In the genomic region with DNA sequence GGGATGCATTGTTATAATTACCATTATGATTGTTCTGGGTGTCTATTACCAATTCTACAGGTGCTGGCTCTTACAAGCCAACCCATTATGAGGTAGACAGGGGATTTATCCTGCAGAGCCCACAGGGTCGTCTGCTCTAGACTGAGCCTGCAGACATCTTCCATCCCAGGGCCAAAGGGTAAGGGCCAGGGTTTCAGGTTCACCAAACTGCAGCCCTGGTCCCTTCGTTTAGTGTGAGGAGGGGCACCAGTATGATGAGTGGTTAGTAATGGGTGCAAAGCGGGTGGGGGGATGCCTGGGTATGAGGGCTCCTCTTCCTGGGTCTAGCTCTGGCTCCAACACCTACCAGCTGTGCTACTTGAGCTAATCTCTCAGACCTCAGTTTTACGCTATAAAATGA, we compare ENCODE assay signal across 19 cellular contexts. TPM values are rescaled to one million over a fixed set of nuclear protein-coding genes. Genes with fewer than 3 reads are reported as not detected.
DNase-seq lines count a peak whose midpoint lies in the region; ATAC-seq and TF ChIP-seq lines count a peak whose summit lies in the region.
"Had no signal": no experiment of that assay in that cellular context is flagged by ENCODE, and none has a peak within 500 bp of the region (broad histone marks: within the 10 kb centered on the region; RNA-seq: fewer than 3 reads in every experiment).

No MANE protein-coding gene starts in this region.

- H3K79me2 ChIP-seq in neural progenitor cell (ENCODE audit: low read depth) (no peaks in the 10 kb centered on the region), OCI-LY7 (ENCODE audit: insufficient read depth, low read depth, low read length) (no peaks in the 10 kb centered on the region)

- H3K4me1 ChIP-seq in BLaER1 (peaks cover 90% of the 10 kb centered on the region), neural progenitor cell (peaks cover 23% of the 10 kb centered on the region), OCI-LY7 (ENCODE audit: insufficient read depth, low read length, poor library complexity, severe bottlenecking) (peaks cover 13% of the 10 kb centered on the region)

- H3K9me3 Mint-ChIP-seq in neural progenitor cell, result no peaks in the 10 kb centered on the region
- H3K9me3 Mint-ChIP-seq: H9 had no signal

- H3K9ac ChIP-seq in BLaER1 (no peak overlapping the region), neural progenitor cell (no peak overlapping the region)

- no peaks in the 10 kb centered on the region for H3K36me3 Mint-ChIP-seq in T-helper 17 cell (ENCODE audit: low read depth)
- H3K36me3 Mint-ChIP-seq in neural progenitor cell, result no peaks in the 10 kb centered on the region

- peaks cover 34% of the 10 kb centered on the region for H4K20me1 ChIP-seq in BLaER1
- peaks cover 26% of the 10 kb centered on the region for H4K20me1 ChIP-seq in neural progenitor cell (ENCODE audit: low read depth)
- peaks cover 6% of the 10 kb centered on the region; the same call in 1 of the 2 replicates for H4K20me1 ChIP-seq in OCI-LY7 (ENCODE audit: insufficient read depth, low read length)

- H3K4me1 Mint-ChIP-seq in T-helper 17 cell (peaks cover 45% of the 10 kb centered on the region), neural progenitor cell (peaks cover 39% of the 10 kb centered on the region)

- H3K27me3 ChIP-seq in BLaER1, result no peaks in the 10 kb centered on the region
- H3K27me3 ChIP-seq in neural progenitor cell, result peaks cover 52% of the 10 kb centered on the region
- H3K27me3 ChIP-seq: ovary had no signal

- TF ChIP-seq CTCF in 22Rv1 (IDR thresholded peaks at IDR 0.05) (no peak), neural progenitor cell (IDR thresholded peaks at IDR 0.05) (no peak), OCI-LY7 (conservative IDR thresholded peaks at IDR 0.05; ENCODE audit: low read length) (no peak)

- H2AFZ ChIP-seq in neural progenitor cell (replicated peaks) (no peak overlapping the region), OCI-LY7 (ENCODE audit: low read length) (no peak overlapping the region)
- H2AFZ ChIP-seq: hepatocyte had no signal

- H3K9me3 ChIP-seq in BLaER1 (no peaks in the 10 kb centered on the region), T-helper 17 cell (ENCODE audit: control insufficient read depth, low read length, poor library complexity, severe bottlenecking) (no peaks in the 10 kb centered on the region), neural progenitor cell (ENCODE audit: low read depth) (no peaks in the 10 kb centered on the region), OCI-LY7 (ENCODE audit: low read length) (no peaks in the 10 kb centered on the region)
- H3K9me3 ChIP-seq: ovary had no signal

- peaks cover 30% of the 10 kb centered on the region for H3F3A ChIP-seq in neural progenitor cell (ENCODE audit: low read depth)

- CTCF ChIA-PET in OCI-LY7 (lab: Charles Lee; ENCODE audit: unreplicated experiment), result no interaction called here

- no peak overlapping the region for H3K4me3 Mint-ChIP-seq in T-helper 17 cell
- peak overlapping the region; percentile 52 for H3K4me3 Mint-ChIP-seq in neural progenitor cell
- H3K4me3 Mint-ChIP-seq: H9 had no signal

- H3K9me2 ChIP-seq in OCI-LY7 (ENCODE audit: insufficient read depth, low read length), result no peaks in the 10 kb centered on the region

- intact Hi-C loops in OCI-LY7 (cut with micrococcal nuclease; ENCODE audit: unreplicated experiment), result no loop called here

- no peak for ATAC-seq in T-helper 17 cell

- POLR2A ChIA-PET in OCI-LY7 (lab: Charles Lee), result interaction anchor here (0.9 kb wide), 1 partner anchor 23 kb away, joined by 4 read pairs; no protein-coding TSS in a partner anchor

- H3K36me3 ChIP-seq in BLaER1 (peaks cover 7% of the 10 kb centered on the region), neural progenitor cell (no peaks in the 10 kb centered on the region), OCI-LY7 (ENCODE audit: insufficient read depth, low read length) (no peaks in the 10 kb centered on the region)
- H3K36me3 ChIP-seq: ovary had no signal

- H3K27me3 Mint-ChIP-seq in T-helper 17 cell (no peaks in the 10 kb centered on the region), neural progenitor cell (ENCODE audit: insufficient read depth, low read depth) (peaks cover 8% of the 10 kb centered on the region)

- DNase-seq in T-helper 17 cell (no peak), neural progenitor cell (ENCODE audit: low spot score) (no peak), OCI-LY7 (ENCODE audit: low spot score) (no peak), NCI-H345 (lab: John Stamatoyannopoulos, UW) (no peak), kidney tubule cell (ENCODE audit: low spot score) (no peak)
- DNase-seq: activated CD4-positive, alpha-beta T cell treated with anti-CD3 and anti-CD28 coated beads for 48 hours; DMS53; H9; MV-4-11; NCI-H2029; OCI-M1; small intestine; T1000 had no signal

- H3K27ac Mint-ChIP-seq in T-helper 17 cell (peak overlapping the region; percentile 94), neural progenitor cell (no peak overlapping the region)
- H3K27ac Mint-ChIP-seq: H9 had no signal

- BruUV-seq in OCI-LY7 (replicated peaks; lab: Mats Ljungman, UMichigan), result no TSS peak

- H3K4me3 ChIP-seq in BLaER1 (no peak overlapping the region), neural progenitor cell (no peak overlapping the region), OCI-LY7 (ENCODE audit: low read depth, low read length, poor library complexity, severe bottlenecking) (no peak overlapping the region)
- H3K4me3 ChIP-seq: hepatocyte, ovary had no signal

- H3K4me2 ChIP-seq in BLaER1, result peak overlapping the region; percentile 99
- H3K4me2 ChIP-seq in neural progenitor cell, result no peak overlapping the region
- H3K4me2 ChIP-seq in OCI-LY7 (ENCODE audit: low read length), result no peak overlapping the region
- H3K4me2 ChIP-seq: hepatocyte had no signal

- peak overlapping the region; percentile 57; the same call in 1 of the 2 replicates for H3K27ac ChIP-seq in 22Rv1
- H3K27ac ChIP-seq in BLaER1, result 0 out of 2 replicates have a peak overlapping the region, but pooled peaks have one; percentile 92
- H3K27ac ChIP-seq in neural progenitor cell, result no peak overlapping the region
- H3K27ac ChIP-seq in OCI-LY7 (ENCODE audit: low read depth, low read length, poor library complexity, severe bottlenecking), result no peak overlapping the region
- H3K27ac ChIP-seq: hepatocyte, ovary had no signal

RNA-seq across cellular contexts. Expression of a gene that starts 1.2 kb away (rescaled TPM):
- total RNA-seq in T-helper 17 cell (100 to 1,000 TPM; 126 to 139 TPM), neural progenitor cell (ENCODE audit: low replicate concordance) (0.75 and 2.4 TPM in 2 replicates), OCI-LY7 (2022) (5.7 and 6.0 TPM in 2 replicates)
- total RNA-seq in OCI-LY7 (2014; rRNA removed; shearing (Covaris generic)), result 4.4 and 6.0 TPM in 2 replicates

RNA-seq across cellular contexts. Expression of a gene that starts 30.2 kb away (rescaled TPM):
- total RNA-seq in T-helper 17 cell (under 1 TPM in 1 of 2 donors, not detected in 1; 0.44 TPM), neural progenitor cell (ENCODE audit: low replicate concordance) (0.12 TPM in 1 of 2 replicates, not detected in the other), OCI-LY7 (2022) (not detected in 2 replicates)
- total RNA-seq in OCI-LY7 (2014; rRNA removed; shearing (Covaris generic)), result not detected in 2 replicates
- total RNA-seq: bronchial epithelial cell, H9, ovary, SK-MEL-5 had no signal

Comparison
In these comparisons a context has a peak if more than half of its experiments do, and no peak if none do; other contexts are left out.
1. H3K27ac ChIP-seq: peak in 22Rv1 (single experiment) and BLaER1 (single experiment); none in neural progenitor cell (single experiment) and OCI-LY7 (single experiment).
2. RNA of a gene that starts 1.2 kb away (total RNA-seq): 126 to 139 TPM in T-helper 17 cell; 4.4 to 6.0 TPM in OCI-LY7 and 0.75 to 2.4 TPM in neural progenitor cell; every median in the first group is over 10 times any median in the second.